8 cellular contexts compared by ENCODE assay signal in the genomic region with DNA sequence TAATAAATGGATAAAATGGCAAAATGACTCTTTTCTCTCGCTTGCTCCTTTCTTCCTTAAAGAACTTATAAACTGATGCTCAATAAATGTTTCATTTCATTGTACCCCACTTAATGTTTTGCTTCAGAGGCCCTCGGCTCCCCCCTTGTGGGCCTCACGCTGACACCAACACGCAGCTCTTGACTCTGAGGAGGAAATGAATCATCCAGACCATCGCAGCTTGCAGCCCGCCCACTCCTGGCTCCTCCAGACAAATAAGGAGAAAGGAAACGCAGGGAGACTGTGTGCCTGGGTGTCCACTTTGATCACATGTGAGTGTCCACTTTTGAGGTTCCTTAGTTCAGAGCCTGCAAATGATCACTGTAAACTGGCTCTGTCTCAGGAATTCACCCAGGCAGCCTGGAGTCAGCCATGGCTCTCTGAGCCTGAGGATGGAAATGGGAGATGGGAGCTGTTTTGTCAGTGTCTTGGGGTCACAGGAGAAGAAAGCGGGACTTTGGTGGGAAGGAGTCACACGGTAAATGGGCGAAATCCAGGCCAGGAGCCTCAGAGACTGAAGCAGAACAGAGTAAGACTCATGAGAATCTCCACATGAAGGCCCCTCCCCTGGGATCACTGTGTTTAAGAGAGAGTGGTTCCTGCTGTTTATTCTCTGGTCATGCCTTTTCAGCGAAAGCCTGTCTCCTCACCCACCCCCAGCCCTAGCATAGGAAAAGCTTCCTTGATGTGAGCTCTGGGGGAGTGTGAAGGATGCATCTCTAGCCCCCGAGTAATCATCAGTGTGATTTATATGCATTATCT.
DNase-seq lines count a peak whose midpoint lies in the region; ATAC-seq, FAIRE-seq and TF ChIP-seq lines count a peak whose summit lies in the region.

No MANE protein-coding gene starts in this region.

- peaks cover 0 to 4% (median 0%) of the 10 kb centered on the region in 8 donors for H3K9me3 Mint-ChIP-seq in CD4-positive, alpha-beta memory T cell

- intact Hi-C loops in upper lobe of right lung (cut with DNase I) = no loop called here
- intact Hi-C loops in CD4-positive, alpha-beta memory T cell (cut with micrococcal nuclease) = no loop called here

- H3K23ac ChIP-seq in trophoblast cell (ENCODE audit: low read length) = no peak overlapping the region

- H3K14ac ChIP-seq in trophoblast cell (ENCODE audit: low read length) = peak overlapping the region; percentile 14

- no peak overlapping the region for H3K4me3 ChIP-seq in trophoblast cell (ENCODE audit: low read depth, low read length)
- H3K4me3 ChIP-seq in upper lobe of right lung = no peak overlapping the region
- H3K4me3 ChIP-seq in CD4-positive, alpha-beta memory T cell (ENCODE audit: low read length in 2 of 2) = no peak overlapping the region

- H4K8ac ChIP-seq in trophoblast cell (ENCODE audit: low read depth, low read length) = peak overlapping the region; percentile 41

- peak overlapping the region; percentile 49 for H2BK5ac ChIP-seq in trophoblast cell (ENCODE audit: low read depth, low read length, poor library complexity)

- peaks cover 12 to 15% of the 10 kb centered on the region in 2 experiments for H3K4me1 ChIP-seq in trophoblast cell (ENCODE audit: control insufficient read depth in 1 of 2, insufficient read depth in 2 of 2, low read length in 2 of 2)
- H3K4me1 ChIP-seq in upper lobe of right lung = peaks cover 15% of the 10 kb centered on the region
- no peaks in the 10 kb centered on the region for H3K4me1 ChIP-seq in CD4-positive, alpha-beta memory T cell (ENCODE audit: insufficient read depth, low read length)

- H3K27ac ChIP-seq in trophoblast cell (ENCODE audit: low read depth, low read length) (peak overlapping the region; percentile 74), upper lobe of right lung (peak overlapping the region; percentile 21)
- no peak overlapping the region for H3K27ac ChIP-seq in CD4-positive, alpha-beta memory T cell (ENCODE audit: low read depth, low read length)

- H3K4ac ChIP-seq in trophoblast cell (ENCODE audit: low read depth, low read length) = no peak overlapping the region

- peak overlapping the region; percentile 38 for H2BK12ac ChIP-seq in trophoblast cell (ENCODE audit: low read length)

- POLR2A ChIA-PET in CD4-positive, alpha-beta memory T cell (lab: Charles Lee; ENCODE audit: partially characterized antibody) = no interaction called here

- no peak overlapping the region for H4K12ac ChIP-seq in trophoblast cell (ENCODE audit: low read depth, low read length)

- peaks cover 7 to 10% (median 8%) of the 10 kb centered on the region in 4 donors for H3K4me1 Mint-ChIP-seq in CD4-positive, alpha-beta memory T cell

- no peak overlapping the region for H3K4me2 ChIP-seq in trophoblast cell (ENCODE audit: low read length)

- H3K9me3 ChIP-seq in trophoblast cell (ENCODE audit: insufficient read depth, low read depth, low read length) (no peaks in the 10 kb centered on the region), upper lobe of right lung (no peaks in the 10 kb centered on the region)
- no peaks in the 10 kb centered on the region for H3K9me3 ChIP-seq in CD4-positive, alpha-beta memory T cell (ENCODE audit: control insufficient read depth in 1 of 2, low read length in 2 of 2)

- H3K36me3 ChIP-seq in trophoblast cell (ENCODE audit: control insufficient read depth in 1 of 2, insufficient read depth in 2 of 2, low read length in 2 of 2) (peaks cover 39 to 59% of the 10 kb centered on the region in 2 experiments), upper lobe of right lung (peaks cover 44% of the 10 kb centered on the region)
- H3K36me3 ChIP-seq in CD4-positive, alpha-beta memory T cell (ENCODE audit: insufficient read depth, low read length) = no peaks in the 10 kb centered on the region

- peak; percentile 50 for DNase-seq in GM18507 (ENCODE audit: extremely low spot score, insufficient read length, low read depth)
- DNase-seq in NCI-H69 (lab: John Stamatoyannopoulos, UW) = peak; percentile 12
- peak; percentile 22 for DNase-seq in activated gamma-delta T cell treated with anti-CD3 and anti-CD28 coated beads, Interleukin-2, amount 50 U/mL, for 16 hours (ENCODE audit: low read depth)
- DNase-seq in globus pallidus (ENCODE audit: low spot score) = peak; percentile 58
- DNase-seq in trophoblast cell = peak in 1 of 2 donors; percentile 21
- DNase-seq in upper lobe of right lung = peak; percentile 76
- DNase-seq in CD4-positive, alpha-beta memory T cell = no peak

- CTCF ChIA-PET in CD4-positive, alpha-beta memory T cell (lab: Charles Lee; ENCODE audit: partially characterized antibody) = interaction anchor here (2.1 kb wide), 1 partner anchor 21 kb away, joined by 7 read pairs; no protein-coding TSS in a partner anchor

- no peak overlapping the region for H3K4me3 Mint-ChIP-seq in CD4-positive, alpha-beta memory T cell

- no CpG with 5 or more reads among the region's 12 CpGs for WGBS in trophoblast cell (ENCODE audit: extremely low coverage, insufficient coverage, insufficient read length)

- H3K36me3 Mint-ChIP-seq in CD4-positive, alpha-beta memory T cell = peaks cover 0 to 3% of the 10 kb centered on the region in 2 donors

- peaks cover 4 to 5% of the 10 kb centered on the region in 2 donors for H3K27me3 Mint-ChIP-seq in CD4-positive, alpha-beta memory T cell

- H3K27me3 ChIP-seq in trophoblast cell (ENCODE audit: insufficient read depth, low read length) = no peaks in the 10 kb centered on the region
- no peaks in the 10 kb centered on the region for H3K27me3 ChIP-seq in upper lobe of right lung
- no peaks in the 10 kb centered on the region for H3K27me3 ChIP-seq in CD4-positive, alpha-beta memory T cell (ENCODE audit: insufficient read depth, low read length)

- peak overlapping the region; percentile 50 for H2BK120ac ChIP-seq in trophoblast cell (ENCODE audit: insufficient read depth, low read length, poor library complexity)

- H4K91ac ChIP-seq in trophoblast cell (ENCODE audit: low read depth, low read length) = peak overlapping the region; percentile 7

- H2AFZ ChIP-seq in trophoblast cell (ENCODE audit: insufficient read depth, low read length, poor library complexity) = no peak overlapping the region

- peak; percentile 72 for FAIRE-seq in GM18507 (lab: Jason Lieb, UNC)

- peak overlapping the region; percentile 43 for H3K18ac ChIP-seq in trophoblast cell (ENCODE audit: low read length)

- H3K9ac ChIP-seq in trophoblast cell (ENCODE audit: low read length) = no peak overlapping the region

- ATAC-seq in HG02642 (IDR thresholded peaks at IDR 0.05; ENCODE audit: poor library complexity, unreplicated experiment) (peak; percentile 95), upper lobe of right lung (peak; percentile 90)

- H3K79me1 ChIP-seq in trophoblast cell (ENCODE audit: low read length) = peaks cover 9% of the 10 kb centered on the region

- TF ChIP-seq CTCF in upper lobe of right lung (IDR thresholded peaks at IDR 0.05) = peak; percentile 36

- peak overlapping the region in 2 of 7 donors; percentile 34 to 53 for H3K27ac Mint-ChIP-seq in CD4-positive, alpha-beta memory T cell

- H2AK5ac ChIP-seq in trophoblast cell (ENCODE audit: low read length) = no peak overlapping the region

- no peaks in the 10 kb centered on the region for H3K79me2 ChIP-seq in trophoblast cell (ENCODE audit: control insufficient read depth, insufficient read depth, low read length, poor library complexity)

Comparison
In these comparisons a context has a peak if more than half of its experiments do, and no peak if none do; other contexts are left out.
1. DNase-seq: peak in GM18507 (single experiment), NCI-H69 (single experiment), activated gamma-delta T cell treated with anti-CD3 and anti-CD28 coated beads, Interleukin-2, amount 50 U/mL, for 16 hours (single experiment), globus pallidus (single experiment) and upper lobe of right lung (single experiment); none in CD4-positive, alpha-beta memory T cell (0 of 5).